In genomic region chr11:120270386-120270785, GRCh38 we compare ENCODE assay signal across 39 cellular contexts. TPM values are rescaled to one million over a fixed set of nuclear protein-coding genes. Genes with fewer than 3 reads are reported as not detected.
"Had no signal": no experiment of that assay in that cellular context is flagged by ENCODE, and none has a peak within 500 bp of the region (broad histone marks: within the 10 kb centered on the region; RNA-seq: fewer than 3 reads in every experiment).

No MANE protein-coding gene starts in this region.

- H3K4me1 ChIP-seq: ascending aorta had no signal

- ATAC-seq: activated CD8-positive, alpha-beta memory T cell treated with anti-CD3 and anti-CD28 coated beads, Interleukin-2, amount 10 ng/mL, durations not matched to agents 7 days and 5 days; activated T-cell treated with anti-CD3 and anti-CD28 coated beads, Interleukin-2, amount 50 U/mL, for 72 hours; activated T-helper 17 cell treated with anti-CD3 and anti-CD28 coated beads, Interleukin-2, amount 50 U/mL, for 72 hours; Right ventricle myocardium inferior; SK-N-SH treated with all-trans-retinoic acid at 6 μM for 48 hours had no signal

- H3K9me3 ChIP-seq: ascending aorta, MG63 had no signal

- H3K4me3 ChIP-seq: ascending aorta, MG63, PC-9 had no signal

- H3K36me3 ChIP-seq: ascending aorta, MG63 had no signal

- FAIRE-seq: RCC 7860 had no signal

- H3K4me3 Mint-ChIP-seq: activated B cell treated with CpG ODN at 0.5 μM for 24 hours; activated CD4-positive, alpha-beta memory T cell treated with anti-CD3 and anti-CD28 coated beads for 36 hours; activated CD8-positive, alpha-beta memory T cell treated with anti-CD3 and anti-CD28 coated beads, Interleukin-2, amount 10 ng/mL, durations not matched to agents 7 days and 5 days; activated naive CD8-positive, alpha-beta T cell treated with anti-CD3 and anti-CD28 coated beads for 36 hours; activated T-cell treated with anti-CD3 and anti-CD28 coated beads, Interleukin-2, amount 50 U/mL, for 72 hours; activated T-helper 17 cell treated with anti-CD3 and anti-CD28 coated beads, Interleukin-2, amount 50 U/mL, for 72 hours had no signal

- H3K27ac ChIP-seq: ascending aorta, PC-9, RWPE1, VCaP had no signal

- H3K36me3 Mint-ChIP-seq: activated CD4-positive, alpha-beta memory T cell treated with anti-CD3 and anti-CD28 coated beads for 36 hours; activated CD8-positive, alpha-beta memory T cell treated with anti-CD3 and anti-CD28 coated beads, Interleukin-2, amount 10 ng/mL, durations not matched to agents 7 days and 5 days; activated naive CD8-positive, alpha-beta T cell treated with anti-CD3 and anti-CD28 coated beads for 36 hours had no signal

- H3K9me3 Mint-ChIP-seq: activated B cell treated with CpG ODN at 0.5 μM for 24 hours; activated CD4-positive, alpha-beta memory T cell treated with anti-CD3 and anti-CD28 coated beads for 36 hours; activated naive CD8-positive, alpha-beta T cell treated with anti-CD3 and anti-CD28 coated beads for 36 hours; activated T-cell treated with anti-CD3 and anti-CD28 coated beads, Interleukin-2, amount 50 U/mL, for 72 hours; activated T-helper 17 cell treated with anti-CD3 and anti-CD28 coated beads, Interleukin-2, amount 50 U/mL, for 72 hours had no signal

- H3K27ac Mint-ChIP-seq: activated B cell treated with CpG ODN at 0.5 μM for 24 hours; activated CD4-positive, alpha-beta memory T cell treated with anti-CD3 and anti-CD28 coated beads for 36 hours; activated CD8-positive, alpha-beta memory T cell treated with anti-CD3 and anti-CD28 coated beads, Interleukin-2, amount 10 ng/mL, durations not matched to agents 7 days and 5 days; activated naive CD8-positive, alpha-beta T cell treated with anti-CD3 and anti-CD28 coated beads for 36 hours; activated T-cell treated with anti-CD3 and anti-CD28 coated beads, Interleukin-2, amount 50 U/mL, for 72 hours; activated T-helper 17 cell treated with anti-CD3 and anti-CD28 coated beads, Interleukin-2, amount 50 U/mL, for 72 hours had no signal

- H3K4me1 Mint-ChIP-seq: activated B cell treated with CpG ODN at 0.5 μM for 24 hours; activated CD8-positive, alpha-beta memory T cell treated with anti-CD3 and anti-CD28 coated beads, Interleukin-2, amount 10 ng/mL, durations not matched to agents 7 days and 5 days; activated T-helper 17 cell treated with anti-CD3 and anti-CD28 coated beads, Interleukin-2, amount 50 U/mL, for 72 hours had no signal

- H3K27me3 ChIP-seq: ascending aorta had no signal

- H2AFZ ChIP-seq: PC-9 had no signal

- DNase-seq: activated B cell treated with CpG ODN at 0.5 μM for 24 hours; activated CD4-positive, alpha-beta memory T cell treated with anti-CD3 and anti-CD28 coated beads for 36 hours; activated CD4-positive, alpha-beta T cell treated with anti-CD3 and anti-CD28 coated beads for 4 hours; activated CD4-positive, alpha-beta T cell treated with anti-CD3 and anti-CD28 coated beads, Interleukin-2, amount 50 U/mL, for 1 hour; activated CD4-positive, CD25-positive, alpha-beta regulatory T cell treated with anti-CD3 and anti-CD28 coated beads, Interleukin-2, amount 50 U/mL, for 72 hours; activated CD8-positive, alpha-beta memory T cell treated with anti-CD3 and anti-CD28 coated beads for 24 hours; activated CD8-positive, alpha-beta memory T cell treated with anti-CD3 and anti-CD28 coated beads, Interleukin-2, amount 10 ng/mL, durations not matched to agents 7 days and 5 days; activated CD8-positive, alpha-beta memory T cell treated with anti-CD3 and anti-CD28 coated beads, Interleukin-2, amount 50 U/mL, for 48 hours; activated effector memory CD4-positive, alpha-beta T cell treated with anti-CD3 and anti-CD28 coated beads, Interleukin-2, amount 50 U/mL, for 16 hours; activated naive CD4-positive, alpha-beta T cell; activated naive CD4-positive, alpha-beta T cell treated with anti-CD3 and anti-CD28 coated beads, Interleukin-2, amount 50 U/mL, for 16 hours; activated naive CD8-positive, alpha-beta T cell treated with anti-CD3 and anti-CD28 coated beads for 36 hours; activated T-cell treated with anti-CD3 and anti-CD28 coated beads, Interleukin-2, amount 50 U/mL, for 72 hours; amygdala; Kasumi-1; KG1; MG63; NCI-H1092; NCI-H1436 treated with DMSO at 0.1 percent for 48 hours; NCI-H1694 treated with DMSO at 0.1 percent for 48 hours; NCI-H2029; NCI-H510A; NCI-H526; NCI-H748 treated with DMSO at 0.1 percent for 48 hours; NK-92 treated with Interleukin-12 subunit alpha and Interleukin-12 subunit beta, amount 100 ng/mL, for 24 hours; PC-9; SIG-M5; T-helper 1 cell; T-helper 2 cell; T-helper 9 cell had no signal

- H3K4me2 ChIP-seq: PC-9 had no signal

RNA-seq across cellular contexts. Expression of gene POU2F3, which starts 30.4 kb away (rescaled TPM):
- total RNA-seq: activated B cell treated with CpG ODN at 0.5 μM for 24 hours; activated CD4-positive, alpha-beta memory T cell treated with anti-CD3 and anti-CD28 coated beads for 36 hours; activated CD8-positive, alpha-beta memory T cell treated with anti-CD3 and anti-CD28 coated beads, Interleukin-2, amount 10 ng/mL, durations not matched to agents 7 days and 5 days; activated naive CD8-positive, alpha-beta T cell treated with anti-CD3 and anti-CD28 coated beads for 36 hours; ascending aorta; cardiac septum; SK-MEL-5 had no signal
